Comparison of ENCODE assay signal across 1 cellular context in genomic region chr5:134874831-134875655, GRCh38.
A peak's percentile ranks its signal among the peaks of the same experiment; 100 is the strongest.
TF ChIP-seq lines count a peak whose summit lies in the region.

No MANE protein-coding gene starts in this region.

TF ChIP-seq in HepG2, 621 proteins besides CTCF, POLR2A, EP300 and RAD21 (continued from another document and continues in another):
- no peak for TF ChIP-seq ZBTB14 (CRISPR knock-in tag; IDR thresholded peaks at IDR 0.05)
- no peak for TF ChIP-seq PTBP1 (IDR thresholded peaks at IDR 0.05; ENCODE audit: low read depth, low read length, poor library complexity, severe bottlenecking)
- no peak for TF ChIP-seq ATRX (CRISPR knock-in tag; IDR thresholded peaks at IDR 0.05; ENCODE audit: borderline replicate concordance)
- no peak for TF ChIP-seq PHF8 (CRISPR knock-in tag; IDR thresholded peaks at IDR 0.05)
- TF ChIP-seq XRCC5 (optimal IDR thresholded peaks at IDR 0.05; ENCODE audit: low read length), result no peak
- no peak for TF ChIP-seq CSRNP1 (CRISPR knock-in tag; IDR thresholded peaks at IDR 0.05)
- 0 out of 2 replicates have a peak, but pooled peaks have one; percentile 42 for TF ChIP-seq ZNF557 (CRISPR knock-in tag; IDR thresholded peaks at IDR 0.05)
- TF ChIP-seq HNRNPL (IDR thresholded peaks at IDR 0.05; ENCODE audit: low read depth, low read length), result no peak
- 0 out of 2 replicates have a peak, but pooled peaks have one; percentile 26 for TF ChIP-seq KLF12 (CRISPR knock-in tag; IDR thresholded peaks at IDR 0.05; ENCODE audit: borderline replicate concordance)
- TF ChIP-seq ZBTB2 (CRISPR knock-in tag; IDR thresholded peaks at IDR 0.05; ENCODE audit: low read depth), result 0 out of 2 replicates have a peak, but pooled peaks have one; percentile 21
- 0 out of 2 replicates have a peak, but pooled peaks have one; percentile 3 for TF ChIP-seq ZNF772 (CRISPR knock-in tag; IDR thresholded peaks at IDR 0.05)
- TF ChIP-seq ZSCAN5A (CRISPR knock-in tag; IDR thresholded peaks at IDR 0.05; ENCODE audit: borderline replicate concordance), result no peak
- no peak for TF ChIP-seq ZSCAN21 (CRISPR knock-in tag; IDR thresholded peaks at IDR 0.05; ENCODE audit: borderline replicate concordance)
- TF ChIP-seq PBX3 (CRISPR knock-in tag; IDR thresholded peaks at IDR 0.05; ENCODE audit: borderline replicate concordance), result no peak
- TF ChIP-seq ZNF138 (CRISPR knock-in tag; IDR thresholded peaks at IDR 0.05; ENCODE audit: low read depth), result no peak
- TF ChIP-seq ZSCAN20 (CRISPR knock-in tag; IDR thresholded peaks at IDR 0.05; ENCODE audit: borderline replicate concordance), result no peak
- no peak for TF ChIP-seq YEATS2 (CRISPR knock-in tag; IDR thresholded peaks at IDR 0.05; ENCODE audit: borderline replicate concordance)
- no peak for TF ChIP-seq MLXIP (CRISPR knock-in tag; IDR thresholded peaks at IDR 0.05; ENCODE audit: borderline replicate concordance)
- TF ChIP-seq TMF1 (CRISPR knock-in tag; IDR thresholded peaks at IDR 0.05; ENCODE audit: low read depth), result no peak
- peak; percentile 10; the same call in 1 of the 2 replicates for TF ChIP-seq GATAD2A (CRISPR knock-in tag; IDR thresholded peaks at IDR 0.05)
- TF ChIP-seq ZKSCAN8 (CRISPR knock-in tag; IDR thresholded peaks at IDR 0.05; ENCODE audit: borderline replicate concordance), result no peak
- peak; percentile 65 for TF ChIP-seq NFYB (CRISPR knock-in tag; IDR thresholded peaks at IDR 0.05)
- TF ChIP-seq ZNF615 (CRISPR knock-in tag; IDR thresholded peaks at IDR 0.05; ENCODE audit: borderline replicate concordance), result no peak
- TF ChIP-seq GFI1 (CRISPR knock-in tag; IDR thresholded peaks at IDR 0.05; ENCODE audit: borderline replicate concordance), result no peak
- no peak; the same call in 1 of the 2 replicates for TF ChIP-seq ZNF784 (CRISPR knock-in tag; IDR thresholded peaks at IDR 0.05; ENCODE audit: borderline replicate concordance)
- no peak for TF ChIP-seq NFKB2 (CRISPR knock-in tag; IDR thresholded peaks at IDR 0.05; ENCODE audit: borderline replicate concordance)
- no peak for TF ChIP-seq ZNF17 (CRISPR knock-in tag; IDR thresholded peaks at IDR 0.05)
- no peak for TF ChIP-seq ZNF329 (CRISPR knock-in tag; IDR thresholded peaks at IDR 0.05; ENCODE audit: low read depth)
- TF ChIP-seq ZUFSP (CRISPR knock-in tag; IDR thresholded peaks at IDR 0.05; ENCODE audit: borderline replicate concordance), result no peak
- TF ChIP-seq NPAS2 (CRISPR knock-in tag; IDR thresholded peaks at IDR 0.05; ENCODE audit: borderline replicate concordance), result no peak
- TF ChIP-seq ZNF317 (CRISPR knock-in tag; IDR thresholded peaks at IDR 0.05), result no peak
- TF ChIP-seq ARHGAP35 (CRISPR knock-in tag; IDR thresholded peaks at IDR 0.05; ENCODE audit: borderline replicate concordance), result no peak
- 0 out of 2 replicates have a peak, but pooled peaks have one; percentile 5 for TF ChIP-seq SP5 (CRISPR knock-in tag; IDR thresholded peaks at IDR 0.05; ENCODE audit: borderline replicate concordance, low read depth)
- no peak for TF ChIP-seq NFIC (IDR thresholded peaks at IDR 0.05; ENCODE audit: low read length)
- TF ChIP-seq ZNF614 (CRISPR knock-in tag; IDR thresholded peaks at IDR 0.05; ENCODE audit: borderline replicate concordance), result no peak
- no peak for TF ChIP-seq TSC22D2 (CRISPR knock-in tag; IDR thresholded peaks at IDR 0.05; ENCODE audit: borderline replicate concordance)
- TF ChIP-seq ARID5B (CRISPR knock-in tag; IDR thresholded peaks at IDR 0.05), result no peak
- no peak for TF ChIP-seq ZNF235 (CRISPR knock-in tag; IDR thresholded peaks at IDR 0.05; ENCODE audit: borderline replicate concordance)
- 0 out of 2 replicates have a peak, but pooled peaks have one; percentile 52 for TF ChIP-seq ZNF598 (CRISPR knock-in tag; IDR thresholded peaks at IDR 0.05; ENCODE audit: borderline replicate concordance)
- no peak for TF ChIP-seq STAG1 (CRISPR knock-in tag; IDR thresholded peaks at IDR 0.05)
- no peak for TF ChIP-seq MTF2 (CRISPR knock-in tag; IDR thresholded peaks at IDR 0.05; ENCODE audit: borderline replicate concordance)
- TF ChIP-seq ATAD3A (CRISPR knock-in tag; IDR thresholded peaks at IDR 0.05), result no peak
- TF ChIP-seq IRF9 (CRISPR knock-in tag; IDR thresholded peaks at IDR 0.05; ENCODE audit: borderline replicate concordance), result no peak
- TF ChIP-seq ZNF558 (CRISPR knock-in tag; IDR thresholded peaks at IDR 0.05; ENCODE audit: borderline replicate concordance), result no peak
- TF ChIP-seq ZNF225 (CRISPR knock-in tag; IDR thresholded peaks at IDR 0.05), result no peak
